Comparison of ENCODE assay signal across 17 cellular contexts in the genomic region with DNA sequence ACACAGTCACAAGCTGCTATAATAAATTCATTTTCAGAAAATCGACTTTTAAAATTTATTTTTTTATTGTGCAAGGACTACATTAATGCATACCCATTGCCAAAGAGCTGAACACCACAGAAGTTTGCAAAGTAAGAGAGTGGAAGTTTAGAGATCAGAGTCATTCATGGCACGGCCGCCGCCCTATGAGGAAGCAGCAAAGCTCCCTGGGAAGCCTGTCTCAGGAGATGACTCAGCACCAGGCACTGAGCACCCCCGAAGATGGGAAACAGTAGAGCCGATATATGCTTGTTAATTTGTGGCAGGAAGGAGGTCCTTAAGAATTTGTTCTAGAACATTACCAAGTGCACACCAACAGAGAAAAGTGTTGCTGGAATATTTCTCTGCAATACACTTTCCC.
A peak's percentile ranks its signal among the peaks of the same experiment; 100 is the strongest.
DNase-seq lines count a peak whose midpoint lies in the region; ATAC-seq and TF ChIP-seq lines count a peak whose summit lies in the region.
"Had no signal": no experiment of that assay in that cellular context is flagged by ENCODE, and none has a peak within 500 bp of the region (broad histone marks: within the 10 kb centered on the region; RNA-seq: fewer than 3 reads in every experiment).

No MANE protein-coding gene starts in this region.

- peaks cover 6% of the 10 kb centered on the region for H3K27me3 Mint-ChIP-seq in GM23338 (ENCODE audit: insufficient read depth, low read depth, poor library complexity)
- no peaks in the 10 kb centered on the region for H3K27me3 Mint-ChIP-seq in activated T-helper 2 cell treated with anti-CD3 and anti-CD28 coated beads, Interferon-gamma antibody, Interleukin-2, Interleukin-4, amounts not matched to agents 10 μg/mL and 5 μg/mL and 100 μg/mL, durations not matched to agents 14 hours and 24 hours and 36 hours (ENCODE audit: low read depth)
- H3K27me3 Mint-ChIP-seq: activated CD4-positive, alpha-beta memory T cell treated with anti-CD3 and anti-CD28 coated beads for 36 hours; CD4-positive, CD25-positive, alpha-beta regulatory T cell had no signal

- H3K27ac ChIP-seq in GM23338 (ENCODE audit: low read depth) (no peak overlapping the region), RWPE2 (ENCODE audit: poor library complexity, severe bottlenecking) (no peak overlapping the region)
- H3K27ac ChIP-seq: prostate gland had no signal

- H3K36me3 ChIP-seq in GM23338 (ENCODE audit: insufficient read depth): no peaks in the 10 kb centered on the region
- H3K36me3 ChIP-seq in RWPE2 (ENCODE audit: low read depth): no peaks in the 10 kb centered on the region
- H3K36me3 ChIP-seq: prostate gland had no signal

- ATAC-seq in GM23338 (no peak), RWPE2 (ENCODE audit: low read depth) (peak; percentile 60; the same call in 2 of the 3 replicates), HG02852 (IDR thresholded peaks at IDR 0.05; ENCODE audit: unreplicated experiment) (no peak)

- H4K20me1 ChIP-seq in GM23338 (replicated peaks; ENCODE audit: insufficient read depth): no peaks in the 10 kb centered on the region

- intact Hi-C loops in activated T-helper 2 cell treated with anti-CD3 and anti-CD28 coated beads, Interferon-gamma antibody, Interleukin-2, Interleukin-4, amounts not matched to agents 10 μg/mL and 5 μg/mL and 100 μg/mL, durations not matched to agents 14 hours and 24 hours and 36 hours (cut with micrococcal nuclease): no loop called here

- H3K27me3 ChIP-seq in GM23338 (ENCODE audit: insufficient read depth) (no peaks in the 10 kb centered on the region), RWPE2 (ENCODE audit: insufficient read depth, poor library complexity, severe bottlenecking) (no peaks in the 10 kb centered on the region)

- H3F3A ChIP-seq in GM23338 (replicated peaks; ENCODE audit: low read depth): no peaks in the 10 kb centered on the region

- H3K79me2 ChIP-seq in GM23338 (replicated peaks; ENCODE audit: insufficient read depth): no peaks in the 10 kb centered on the region

- no peaks in the 10 kb centered on the region for H3K9me3 Mint-ChIP-seq in GM23338
- H3K9me3 Mint-ChIP-seq in activated T-helper 2 cell treated with anti-CD3 and anti-CD28 coated beads, Interferon-gamma antibody, Interleukin-2, Interleukin-4, amounts not matched to agents 10 μg/mL and 5 μg/mL and 100 μg/mL, durations not matched to agents 14 hours and 24 hours and 36 hours: peaks cover 22% of the 10 kb centered on the region
- H3K9me3 Mint-ChIP-seq: activated CD4-positive, alpha-beta memory T cell treated with anti-CD3 and anti-CD28 coated beads for 36 hours had no signal

- no peak overlapping the region for H3K4me3 Mint-ChIP-seq in GM23338
- H3K4me3 Mint-ChIP-seq in activated T-helper 2 cell treated with anti-CD3 and anti-CD28 coated beads, Interferon-gamma antibody, Interleukin-2, Interleukin-4, amounts not matched to agents 10 μg/mL and 5 μg/mL and 100 μg/mL, durations not matched to agents 14 hours and 24 hours and 36 hours (ENCODE audit: low read depth): no peak overlapping the region
- H3K4me3 Mint-ChIP-seq: activated CD4-positive, alpha-beta memory T cell treated with anti-CD3 and anti-CD28 coated beads for 36 hours; CD4-positive, CD25-positive, alpha-beta regulatory T cell; T-helper 1 cell treated with Interleukin-12 subunit alpha and Interleukin-12 subunit beta and Interleukin-4 antibody, amounts not matched to agents 30 μg/mL and 1 μg/mL, for 36 hours had no signal

- H3K4me3 ChIP-seq in GM23338: no peak overlapping the region
- H3K4me3 ChIP-seq in RWPE2 (ENCODE audit: severe bottlenecking): no peak overlapping the region
- H3K4me3 ChIP-seq in epithelial cell of esophagus (ENCODE audit: low read length): no peak overlapping the region
- no peak overlapping the region for H3K4me3 ChIP-seq in retinal pigment epithelial cell (ENCODE audit: low read length)
- H3K4me3 ChIP-seq: prostate gland had no signal

- peaks cover 30% of the 10 kb centered on the region for H3K4me1 Mint-ChIP-seq in GM23338
- H3K4me1 Mint-ChIP-seq in activated T-helper 2 cell treated with anti-CD3 and anti-CD28 coated beads, Interferon-gamma antibody, Interleukin-2, Interleukin-4, amounts not matched to agents 10 μg/mL and 5 μg/mL and 100 μg/mL, durations not matched to agents 14 hours and 24 hours and 36 hours (ENCODE audit: low read depth): no peaks in the 10 kb centered on the region
- H3K4me1 Mint-ChIP-seq: CD4-positive, CD25-positive, alpha-beta regulatory T cell had no signal

- TF ChIP-seq CTCF in GM23338 (conservative IDR thresholded peaks at IDR 0.05; ENCODE audit: low read depth in 2 of 2): no peak
- TF ChIP-seq CTCF in RWPE2 (IDR thresholded peaks at IDR 0.05; ENCODE audit: poor library complexity, severe bottlenecking): no peak
- TF ChIP-seq CTCF in epithelial cell of esophagus (IDR thresholded peaks at IDR 0.05; ENCODE audit: insufficient read depth, low read depth, low read length, missing control alignments): no peak
- TF ChIP-seq CTCF in retinal pigment epithelial cell (conservative IDR thresholded peaks at IDR 0.05; ENCODE audit: low read depth, low read length): no peak

- H3K4me1 ChIP-seq in GM23338 (ENCODE audit: insufficient read depth) (peaks cover 16% of the 10 kb centered on the region), RWPE2 (ENCODE audit: insufficient read depth, poor library complexity, severe bottlenecking) (no peaks in the 10 kb centered on the region)
- H3K4me1 ChIP-seq: prostate gland had no signal

- peak overlapping the region; percentile 75 for H3K27ac Mint-ChIP-seq in GM23338
- H3K27ac Mint-ChIP-seq in activated T-helper 2 cell treated with anti-CD3 and anti-CD28 coated beads, Interferon-gamma antibody, Interleukin-2, Interleukin-4, amounts not matched to agents 10 μg/mL and 5 μg/mL and 100 μg/mL, durations not matched to agents 14 hours and 24 hours and 36 hours: no peak overlapping the region
- H3K27ac Mint-ChIP-seq: activated CD4-positive, alpha-beta memory T cell treated with anti-CD3 and anti-CD28 coated beads for 36 hours; CD4-positive, CD25-positive, alpha-beta regulatory T cell; T-helper 1 cell treated with Interleukin-12 subunit alpha and Interleukin-12 subunit beta and Interleukin-4 antibody, amounts not matched to agents 30 μg/mL and 1 μg/mL, for 36 hours had no signal

- H3K9me3 ChIP-seq in RWPE2 (ENCODE audit: severe bottlenecking): no peaks in the 10 kb centered on the region
- H3K9me3 ChIP-seq: prostate gland had no signal

- DNase-seq in GM23338 (ENCODE audit: low spot score) (no peak), RWPE2 (ENCODE audit: low spot score) (no peak), epithelial cell of esophagus (ENCODE audit: low read depth) (peak; percentile 58), retinal pigment epithelial cell (ENCODE audit: low read depth) (peak; percentile 36), NCI-H510A treated with DMSO at 0.1 percent for 48 hours (lab: John Stamatoyannopoulos, UW) (no peak), NCI-H2081 (lab: John Stamatoyannopoulos, UW) (no peak)
- DNase-seq in activated T-helper 2 cell treated with anti-CD3 and anti-CD28 coated beads, Interferon-gamma antibody, Interleukin-2, Interleukin-4, amounts not matched to agents 10 μg/mL and 5 μg/mL and 100 μg/mL, durations not matched to agents 14 hours and 24 hours and 36 hours (ENCODE audit: low spot score): no peak
- DNase-seq: activated CD4-positive, alpha-beta memory T cell treated with anti-CD3 and anti-CD28 coated beads for 36 hours; activated effector memory CD4-positive, alpha-beta T cell treated with Interleukin-2 at 50 U/mL for 16 hours; CD4-positive, CD25-positive, alpha-beta regulatory T cell; midbrain; NCI-H2171; stimulated activated CD4-positive, alpha-beta T cell treated with anti-CD3 and anti-CD28 coated beads, Interleukin-4, amount 100 ng/mL, for 24 hours; stimulated activated naive CD4-positive, alpha-beta T cell had no signal

- no peaks in the 10 kb centered on the region for H3K36me3 Mint-ChIP-seq in GM23338 (ENCODE audit: low read depth)
- no peaks in the 10 kb centered on the region for H3K36me3 Mint-ChIP-seq in activated T-helper 2 cell treated with anti-CD3 and anti-CD28 coated beads, Interferon-gamma antibody, Interleukin-2, Interleukin-4, amounts not matched to agents 10 μg/mL and 5 μg/mL and 100 μg/mL, durations not matched to agents 14 hours and 24 hours and 36 hours (ENCODE audit: low read depth)
- H3K36me3 Mint-ChIP-seq: activated CD4-positive, alpha-beta memory T cell treated with anti-CD3 and anti-CD28 coated beads for 36 hours; CD4-positive, CD25-positive, alpha-beta regulatory T cell had no signal

- H3K4me2 ChIP-seq in GM23338: no peak overlapping the region

- no peaks in the 10 kb centered on the region; the same call in none of the 2 replicates for H3K9me2 ChIP-seq in GM23338 (ENCODE audit: insufficient read depth)

- H2AFZ ChIP-seq in GM23338: no peak overlapping the region

TF ChIP-seq in GM23338, 12 proteins besides CTCF, POLR2A, EP300 and RAD21:
- TF ChIP-seq NANOG (IDR thresholded peaks at IDR 0.05; ENCODE audit: borderline replicate concordance) (no peak), POLR2AphosphoS5 (IDR thresholded peaks at IDR 0.05; ENCODE audit: low read depth) (no peak), CREB1 (CRISPR knock-in tag; IDR thresholded peaks at IDR 0.05; ENCODE audit: low read depth) (no peak), ZNF331 (CRISPR knock-in tag; IDR thresholded peaks at IDR 0.05; ENCODE audit: low read depth) (no peak), STAT1 (IDR thresholded peaks at IDR 0.05; ENCODE audit: unreplicated experiment) (no peak)
- TF ChIP-seq, protein P1, sequence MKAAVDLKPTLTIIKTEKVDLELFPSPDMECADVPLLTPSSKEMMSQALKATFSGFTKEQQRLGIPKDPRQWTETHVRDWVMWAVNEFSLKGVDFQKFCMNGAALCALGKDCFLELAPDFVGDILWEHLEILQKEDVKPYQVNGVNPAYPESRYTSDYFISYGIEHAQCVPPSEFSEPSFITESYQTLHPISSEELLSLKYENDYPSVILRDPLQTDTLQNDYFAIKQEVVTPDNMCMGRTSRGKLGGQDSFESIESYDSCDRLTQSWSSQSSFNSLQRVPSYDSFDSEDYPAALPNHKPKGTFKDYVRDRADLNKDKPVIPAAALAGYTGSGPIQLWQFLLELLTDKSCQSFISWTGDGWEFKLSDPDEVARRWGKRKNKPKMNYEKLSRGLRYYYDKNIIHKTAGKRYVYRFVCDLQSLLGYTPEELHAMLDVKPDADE (IDR thresholded peaks at IDR 0.05): no peak

Comparison
In these comparisons a context has a peak if more than half of its experiments do, and no peak if none do; other contexts are left out.
1. DNase-seq: peak in epithelial cell of esophagus (single experiment) and retinal pigment epithelial cell (single experiment); none in GM23338 (single experiment), RWPE2 (single experiment), NCI-H510A treated with DMSO at 0.1 percent for 48 hours (single experiment), activated T-helper 2 cell treated with anti-CD3 and anti-CD28 coated beads, Interferon-gamma antibody, Interleukin-2, Interleukin-4, amounts not matched to agents 10 μg/mL and 5 μg/mL and 100 μg/mL, durations not matched to agents 14 hours and 24 hours and 36 hours (single experiment) and NCI-H2081 (0 of 2).